In genomic region chr10:110395350-110396283, GRCh38 we compare ENCODE assay signal across 8 cellular contexts.
DNase-seq lines count a peak whose midpoint lies in the region; ATAC-seq and TF ChIP-seq lines count a peak whose summit lies in the region.

No MANE protein-coding gene starts in this region.

- no peaks in the 10 kb centered on the region for H3K36me3 Mint-ChIP-seq in activated naive CD4-positive, alpha-beta T cell treated with anti-CD3 and anti-CD28 coated beads, Interleukin-2, amount 50 U/mL, for 72 hours
- no peaks in the 10 kb centered on the region for H3K36me3 Mint-ChIP-seq in stimulated activated effector memory CD8-positive, alpha-beta T cell treated with anti-CD3 and anti-CD28 coated beads, Interleukin-12 subunit alpha, Interleukin-12 subunit beta, amount 100 ng/mL, for 72 hours

- peak overlapping the region; percentile 50 for H3K27ac ChIP-seq in foreskin keratinocyte

- peak overlapping the region; percentile 25 for H3K4me3 Mint-ChIP-seq in stimulated activated effector memory CD8-positive, alpha-beta T cell treated with anti-CD3 and anti-CD28 coated beads, Interleukin-12 subunit alpha, Interleukin-12 subunit beta, amount 100 ng/mL, for 72 hours

- DNase-seq in activated naive CD4-positive, alpha-beta T cell treated with anti-CD3 and anti-CD28 coated beads, Interleukin-2, amount 50 U/mL, for 72 hours (ENCODE audit: low spot score in 2 of 2): peak; percentile 11 to 61
- DNase-seq in activated naive CD4-positive, alpha-beta T cell treated with anti-CD3 and anti-CD28 coated beads, Interleukin-2, amount 50 U/mL, for 16 hours: no peak
- DNase-seq in T-helper 2 cell (peak in 3 of 5 experiments; percentile 14 to 75 (median 15)), foreskin keratinocyte (peak in 1 of 2 donors; percentile 56), T-helper 9 cell (no peak), activated gamma-delta T cell (lab: John Stamatoyannopoulos, UW) (no peak)
- DNase-seq in stimulated activated effector memory CD8-positive, alpha-beta T cell treated with anti-CD3 and anti-CD28 coated beads, Interleukin-12 subunit alpha, Interleukin-12 subunit beta, amount 100 ng/mL, for 72 hours (ENCODE audit: low spot score in 2 of 2): peak in 1 of 2 donors; percentile 72

- peaks cover 24% of the 10 kb centered on the region for H3K4me1 ChIP-seq in foreskin keratinocyte

- H3K27ac Mint-ChIP-seq in activated naive CD4-positive, alpha-beta T cell treated with anti-CD3 and anti-CD28 coated beads, Interleukin-2, amount 50 U/mL, for 72 hours: peak overlapping the region in 1 of 2 donors; percentile 6
- H3K27ac Mint-ChIP-seq in stimulated activated effector memory CD8-positive, alpha-beta T cell treated with anti-CD3 and anti-CD28 coated beads, Interleukin-12 subunit alpha, Interleukin-12 subunit beta, amount 100 ng/mL, for 72 hours: peak overlapping the region; percentile 84

- no peaks in the 10 kb centered on the region for H3K27me3 ChIP-seq in foreskin keratinocyte

- peak; percentile 80 to 90 for ATAC-seq in activated naive CD4-positive, alpha-beta T cell treated with anti-CD3 and anti-CD28 coated beads, Interleukin-2, amount 50 U/mL, for 72 hours
- peak; percentile 88 for ATAC-seq in HG02938 (IDR thresholded peaks at IDR 0.05; ENCODE audit: unreplicated experiment)
- no peak for ATAC-seq in foreskin keratinocyte
- ATAC-seq in stimulated activated effector memory CD8-positive, alpha-beta T cell treated with anti-CD3 and anti-CD28 coated beads, Interleukin-12 subunit alpha, Interleukin-12 subunit beta, amount 100 ng/mL, for 72 hours: peak; percentile 94

- peaks cover 68% of the 10 kb centered on the region for H3K4me1 Mint-ChIP-seq in stimulated activated effector memory CD8-positive, alpha-beta T cell treated with anti-CD3 and anti-CD28 coated beads, Interleukin-12 subunit alpha, Interleukin-12 subunit beta, amount 100 ng/mL, for 72 hours

- no peak for TF ChIP-seq CTCF in foreskin keratinocyte (conservative IDR thresholded peaks at IDR 0.05)

- peaks cover 0 to 9% of the 10 kb centered on the region in 2 donors for H3K9me3 Mint-ChIP-seq in activated naive CD4-positive, alpha-beta T cell treated with anti-CD3 and anti-CD28 coated beads, Interleukin-2, amount 50 U/mL, for 72 hours
- H3K9me3 Mint-ChIP-seq in stimulated activated effector memory CD8-positive, alpha-beta T cell treated with anti-CD3 and anti-CD28 coated beads, Interleukin-12 subunit alpha, Interleukin-12 subunit beta, amount 100 ng/mL, for 72 hours: no peaks in the 10 kb centered on the region

Comparison
In these comparisons a context has a peak if more than half of its experiments do, and no peak if none do; other contexts are left out.
1. DNase-seq: peak in activated naive CD4-positive, alpha-beta T cell treated with anti-CD3 and anti-CD28 coated beads, Interleukin-2, amount 50 U/mL, for 72 hours (2 of 2) and T-helper 2 cell (3 of 5); none in activated naive CD4-positive, alpha-beta T cell treated with anti-CD3 and anti-CD28 coated beads, Interleukin-2, amount 50 U/mL, for 16 hours (single experiment), T-helper 9 cell (single experiment) and activated gamma-delta T cell (single experiment).